ENCODE assay signal across 1 cellular context in genomic region chr10:79247373-79248137, GRCh38.
TF ChIP-seq lines count a peak whose summit lies in the region.

No MANE protein-coding gene starts in this region.

TF ChIP-seq in WTC11, 78 proteins besides CTCF, POLR2A, EP300 and RAD21 (continued from another document):
- no peak for TF ChIP-seq ZNF532 (CRISPR knock-in tag; IDR thresholded peaks at IDR 0.05; ENCODE audit: borderline replicate concordance)
- TF ChIP-seq ETV6 (CRISPR knock-in tag; IDR thresholded peaks at IDR 0.05) = no peak
